Comparison of ENCODE assay signal across 19 cellular contexts in genomic region chr6:37557645-37558114, GRCh38. TPM values are rescaled to one million over a fixed set of nuclear protein-coding genes. Genes with fewer than 3 reads are reported as not detected.
A peak's percentile ranks its signal among the peaks of the same experiment; 100 is the strongest.
DNase-seq lines count a peak whose midpoint lies in the region; ATAC-seq and TF ChIP-seq lines count a peak whose summit lies in the region.
"Had no signal": no experiment of that assay in that cellular context is flagged by ENCODE, and none has a peak within 500 bp of the region (broad histone marks: within the 10 kb centered on the region; RNA-seq: fewer than 3 reads in every experiment).

No MANE protein-coding gene starts in this region.

- no peaks in the 10 kb centered on the region for H4K20me1 ChIP-seq in mammary epithelial cell (ENCODE audit: insufficient read depth, low read length)

- H2AFZ ChIP-seq in mammary epithelial cell (ENCODE audit: low read depth, low read length): no peak overlapping the region

- H3K36me3 ChIP-seq in mammary epithelial cell (ENCODE audit: insufficient read depth, low read length): no peaks in the 10 kb centered on the region
- no peaks in the 10 kb centered on the region for H3K36me3 ChIP-seq in vagina

- no peak overlapping the region for H3K4me2 ChIP-seq in mammary epithelial cell (ENCODE audit: insufficient read depth, low read depth, low read length)

- H3K36me3 Mint-ChIP-seq in activated naive CD4-positive, alpha-beta T cell treated with anti-CD3 and anti-CD28 coated beads, Interleukin-2, amount 50 U/mL, for 72 hours: peaks cover 0 to 7% of the 10 kb centered on the region in 2 donors
- no peaks in the 10 kb centered on the region for H3K36me3 Mint-ChIP-seq in activated naive CD4-positive, alpha-beta T cell treated with anti-CD3 and anti-CD28 coated beads, Interleukin-2, amount 10 ng/mL, durations not matched to agents 7 days and 5 days
- H3K36me3 Mint-ChIP-seq in stimulated activated naive B cell treated with anti-CD40 and anti-IgM and Interleukin-4, amounts not matched to agents 10 μg/mL and 1 μg/mL and 100 μg/mL, for 72 hours: peaks cover 3 to 26% of the 10 kb centered on the region in 2 donors
- H3K36me3 Mint-ChIP-seq: CD14-positive monocyte had no signal

- H3K4me3 ChIP-seq in mammary epithelial cell (replicated peaks in 1 of 3; ENCODE audit: insufficient read depth in 1 of 3, low read depth in 2 of 3, low read length in 3 of 3) (no peak overlapping the region), vagina (no peak overlapping the region), dorsolateral prefrontal cortex (no peak overlapping the region)

- intact Hi-C loops in mammary epithelial cell (cut with micrococcal nuclease) (no loop called here), vagina (cut with DNase I) (no loop called here), dorsolateral prefrontal cortex (cut with DNase I) (no loop called here)

- H3K27me3 ChIP-seq in mammary epithelial cell (ENCODE audit: insufficient read depth, low read length) (no peaks in the 10 kb centered on the region), vagina (no peaks in the 10 kb centered on the region), dorsolateral prefrontal cortex (no peaks in the 10 kb centered on the region)

- H3K4me1 Mint-ChIP-seq in activated naive CD4-positive, alpha-beta T cell treated with anti-CD3 and anti-CD28 coated beads, Interleukin-2, amount 10 ng/mL, durations not matched to agents 7 days and 5 days: peaks cover 14% of the 10 kb centered on the region
- peaks cover 84 to 100% of the 10 kb centered on the region in 2 donors for H3K4me1 Mint-ChIP-seq in stimulated activated naive B cell treated with anti-CD40 and anti-IgM and Interleukin-4, amounts not matched to agents 10 μg/mL and 1 μg/mL and 100 μg/mL, for 72 hours

- no peaks in the 10 kb centered on the region for H3K9me3 ChIP-seq in mammary epithelial cell (replicated peaks; ENCODE audit: insufficient read depth, low read length)
- no peaks in the 10 kb centered on the region for H3K9me3 ChIP-seq in vagina

- H3K9ac ChIP-seq in mammary epithelial cell (ENCODE audit: insufficient read depth, low read length): no peak overlapping the region

- peaks cover 29% of the 10 kb centered on the region for H3K4me1 ChIP-seq in mammary epithelial cell (ENCODE audit: insufficient read depth, low read length)
- H3K4me1 ChIP-seq in vagina: no peaks in the 10 kb centered on the region

- CTCF ChIA-PET in activated naive CD4-positive, alpha-beta T cell treated with anti-CD3 and anti-CD28 coated beads, Interleukin-2, amount 10 ng/mL, durations not matched to agents 7 days and 5 days (lab: Charles Lee): interaction anchor here (0.9 to 3.7 kb wide), 2 partner anchors 8 to 42 kb away, joined by 3 to 15 read pairs; no protein-coding TSS in a partner anchor
- CTCF ChIA-PET in mammary epithelial cell (lab: Charles Lee; ENCODE audit: low non-redundant PET): no interaction called here

- H3K9me3 Mint-ChIP-seq in activated naive CD4-positive, alpha-beta T cell treated with anti-CD3 and anti-CD28 coated beads, Interleukin-2, amount 50 U/mL, for 72 hours: no peaks in the 10 kb centered on the region
- no peaks in the 10 kb centered on the region for H3K9me3 Mint-ChIP-seq in activated naive CD4-positive, alpha-beta T cell treated with anti-CD3 and anti-CD28 coated beads, Interleukin-2, amount 10 ng/mL, durations not matched to agents 7 days and 5 days
- H3K9me3 Mint-ChIP-seq in stimulated activated naive B cell treated with anti-CD40 and anti-IgM and Interleukin-4, amounts not matched to agents 10 μg/mL and 1 μg/mL and 100 μg/mL, for 72 hours: no peaks in the 10 kb centered on the region
- H3K9me3 Mint-ChIP-seq: activated CD4-positive, alpha-beta T cell treated with anti-CD3 and anti-CD28 coated beads, Interleukin-2, amount 10 ng/mL, durations not matched to agents 7 days and 5 days; stimulated activated naive CD8-positive, alpha-beta T cell treated with anti-CD3 and anti-CD28 coated beads, Interleukin-15, Interleukin-2, amounts not matched to agents 100 ng/mL and 50 ng/mL, for 24 hours had no signal

- H3K4me3 Mint-ChIP-seq in activated naive CD4-positive, alpha-beta T cell treated with anti-CD3 and anti-CD28 coated beads, Interleukin-2, amount 10 ng/mL, durations not matched to agents 7 days and 5 days: no peak overlapping the region
- peak overlapping the region; percentile 52 for H3K4me3 Mint-ChIP-seq in stimulated activated naive B cell treated with anti-CD40 and anti-IgM and Interleukin-4, amounts not matched to agents 10 μg/mL and 1 μg/mL and 100 μg/mL, for 72 hours
- H3K4me3 Mint-ChIP-seq: activated CD4-positive, alpha-beta T cell treated with anti-CD3 and anti-CD28 coated beads, Interleukin-2, amount 10 ng/mL, durations not matched to agents 7 days and 5 days; CD14-positive monocyte; stimulated activated naive CD8-positive, alpha-beta T cell treated with anti-CD3 and anti-CD28 coated beads, Interleukin-15, Interleukin-2, amounts not matched to agents 100 ng/mL and 50 ng/mL, for 24 hours had no signal

- peak overlapping the region; percentile 46 to 61 for H3K27ac Mint-ChIP-seq in activated naive CD4-positive, alpha-beta T cell treated with anti-CD3 and anti-CD28 coated beads, Interleukin-2, amount 50 U/mL, for 72 hours
- H3K27ac Mint-ChIP-seq in activated naive CD4-positive, alpha-beta T cell treated with anti-CD3 and anti-CD28 coated beads, Interleukin-2, amount 10 ng/mL, durations not matched to agents 7 days and 5 days: no peak overlapping the region
- H3K27ac Mint-ChIP-seq in stimulated activated naive B cell treated with anti-CD40 and anti-IgM and Interleukin-4, amounts not matched to agents 10 μg/mL and 1 μg/mL and 100 μg/mL, for 72 hours: peak overlapping the region; percentile 95
- H3K27ac Mint-ChIP-seq: activated CD4-positive, alpha-beta T cell treated with anti-CD3 and anti-CD28 coated beads, Interleukin-2, amount 10 ng/mL, durations not matched to agents 7 days and 5 days; CD14-positive monocyte; stimulated activated naive CD8-positive, alpha-beta T cell treated with anti-CD3 and anti-CD28 coated beads, Interleukin-15, Interleukin-2, amounts not matched to agents 100 ng/mL and 50 ng/mL, for 24 hours had no signal

- BruUV-seq in mammary epithelial cell (replicated peaks; lab: Mats Ljungman, UMichigan): no TSS peak

- peaks cover 58% of the 10 kb centered on the region for H3K27me3 Mint-ChIP-seq in activated naive CD4-positive, alpha-beta T cell treated with anti-CD3 and anti-CD28 coated beads, Interleukin-2, amount 10 ng/mL, durations not matched to agents 7 days and 5 days
- no peaks in the 10 kb centered on the region for H3K27me3 Mint-ChIP-seq in stimulated activated naive B cell treated with anti-CD40 and anti-IgM and Interleukin-4, amounts not matched to agents 10 μg/mL and 1 μg/mL and 100 μg/mL, for 72 hours
- H3K27me3 Mint-ChIP-seq: stimulated activated naive CD8-positive, alpha-beta T cell treated with anti-CD3 and anti-CD28 coated beads, Interleukin-15, Interleukin-2, amounts not matched to agents 100 ng/mL and 50 ng/mL, for 24 hours had no signal

- in situ Hi-C loops in mammary epithelial cell (cut with MboI; ENCODE audit: low sequenced_read_pairs in 2 of 2): no loop called here

- no peak for TF ChIP-seq POLR2A in vagina (IDR thresholded peaks at IDR 0.05)

- TF ChIP-seq CTCF in mammary epithelial cell (conservative IDR thresholded peaks at IDR 0.05 in 1 of 2, IDR thresholded peaks at IDR 0.05 in 1 of 2; ENCODE audit: extremely low read depth in 1 of 2, insufficient read depth in 1 of 2, low read depth in 1 of 2, low read length in 2 of 2) (no peak), vagina (IDR thresholded peaks at IDR 0.05) (no peak), dorsolateral prefrontal cortex (IDR thresholded peaks at IDR 0.05 in 54 of 56, conservative IDR thresholded peaks at IDR 0.05 in 2 of 56; ENCODE audit: low read depth in 1 of 56, partially characterized antibody in 56 of 56) (no peak)

- no peak for ATAC-seq in activated naive CD4-positive, alpha-beta T cell treated with anti-CD3 and anti-CD28 coated beads, Interleukin-2, amount 50 U/mL, for 72 hours
- ATAC-seq in stimulated activated naive B cell treated with anti-CD40 and anti-IgM and Interleukin-4, amounts not matched to agents 10 μg/mL and 1 μg/mL and 100 μg/mL, for 72 hours (replicated peaks): no peak
- ATAC-seq: left ventricle myocardium superior, sciatic nerve had no signal

- WGBS in mammary epithelial cell (ENCODE audit: low coverage, missing lambda C conversion rate): 43% methylated on average over 7 of the region's 8 CpGs

- DNase-seq in activated naive CD4-positive, alpha-beta T cell treated with anti-CD3 and anti-CD28 coated beads, Interleukin-2, amount 50 U/mL, for 72 hours (ENCODE audit: low spot score in 2 of 2): no peak
- no peak for DNase-seq in activated naive CD4-positive, alpha-beta T cell treated with anti-CD3 and anti-CD28 coated beads, Interleukin-2, amount 10 ng/mL, durations not matched to agents 7 days and 5 days
- DNase-seq in NCI-H82 (lab: John Stamatoyannopoulos, UW) (peak; percentile 94), mammary epithelial cell (peak; percentile 10), vagina (ENCODE audit: extremely low spot score in 2 of 2) (no peak), pons (ENCODE audit: low spot score) (no peak), dorsolateral prefrontal cortex (no peak)
- no peak for DNase-seq in stimulated activated naive B cell treated with anti-CD40 and anti-IgM and Interleukin-4, amounts not matched to agents 10 μg/mL and 1 μg/mL and 100 μg/mL, for 72 hours
- DNase-seq: activated CD4-positive, alpha-beta T cell treated with anti-CD3 and anti-CD28 coated beads, Interleukin-2, amount 10 ng/mL, durations not matched to agents 7 days and 5 days; activated CD8-positive, alpha-beta memory T cell treated with anti-CD3 and anti-CD28 coated beads, Interleukin-2, amount 50 U/mL, for 48 hours; activated naive CD4-positive, alpha-beta T cell; KG1; left ventricle myocardium superior; NCI-H2081; SW 1271; trophoblast cell had no signal

- H3K27ac ChIP-seq in mammary epithelial cell (ENCODE audit: insufficient read depth, low read depth, low read length) (no peak overlapping the region), vagina (no peak overlapping the region), dorsolateral prefrontal cortex (no peak overlapping the region)

- dilution Hi-C loops in mammary epithelial cell (cut with HindIII; ENCODE audit: low sequenced_read_pairs): no loop called here

- no peaks in the 10 kb centered on the region for H3K79me2 ChIP-seq in mammary epithelial cell (ENCODE audit: insufficient read depth, low read length)

RNA-seq across cellular contexts. Expression of gene CCDC167, which starts 58.0 kb away (rescaled TPM):
- total RNA-seq in activated naive CD4-positive, alpha-beta T cell treated with anti-CD3 and anti-CD28 coated beads, Interleukin-2, amount 50 U/mL, for 72 hours: 10 to 100 TPM; 53.3 to 68.6 TPM
- total RNA-seq in mammary epithelial cell (10 to 100 TPM; 13.2 to 13.3 TPM), vagina (34.6 TPM), dorsolateral prefrontal cortex (10 to 100 TPM in 114 of 120 experiments, 1 to 10 TPM in 6; 4.7 to 37.8 (median 16.6) TPM)
- polyA plus RNA-seq in mammary epithelial cell: 44.3 TPM
- 14.6 TPM for polyA minus RNA-seq in mammary epithelial cell

Comparison
In these comparisons a context has a peak if more than half of its experiments do, and no peak if none do; other contexts are left out.
1. DNase-seq: peak in NCI-H82 (single experiment) and mammary epithelial cell (single experiment); none in activated naive CD4-positive, alpha-beta T cell treated with anti-CD3 and anti-CD28 coated beads, Interleukin-2, amount 50 U/mL, for 72 hours (0 of 2), activated naive CD4-positive, alpha-beta T cell treated with anti-CD3 and anti-CD28 coated beads, Interleukin-2, amount 10 ng/mL, durations not matched to agents 7 days and 5 days (single experiment), stimulated activated naive B cell treated with anti-CD40 and anti-IgM and Interleukin-4, amounts not matched to agents 10 μg/mL and 1 μg/mL and 100 μg/mL, for 72 hours (single experiment), vagina (0 of 2), pons (single experiment) and dorsolateral prefrontal cortex (0 of 10).